Comparison of ENCODE assay signal across 1 cellular context in the genomic region with DNA sequence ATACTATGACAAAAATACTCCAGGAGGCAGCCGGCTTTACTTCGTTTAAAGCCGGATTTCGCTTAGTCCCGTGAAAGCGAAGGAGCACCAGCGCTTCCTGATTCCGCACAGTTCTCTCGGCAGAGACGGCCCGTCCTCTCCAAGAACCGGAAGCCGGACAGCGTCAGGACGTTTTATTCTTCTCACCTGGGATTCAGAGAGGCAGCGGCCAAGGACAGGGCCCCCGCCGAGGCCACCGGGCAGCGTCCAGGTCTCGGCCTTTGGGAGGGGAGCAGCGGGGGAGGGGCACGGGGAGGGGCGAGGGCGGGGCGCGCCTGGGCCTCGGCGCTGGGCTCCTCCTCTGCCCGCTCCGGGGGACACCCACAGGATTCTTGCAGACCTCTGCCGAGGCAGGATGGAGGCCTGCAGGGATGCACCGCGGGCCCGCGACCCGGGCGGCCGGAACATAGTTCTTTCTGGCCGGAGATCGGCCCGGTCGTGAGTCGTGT.
TF ChIP-seq lines count a peak whose summit lies in the region.

No MANE protein-coding gene starts in this region.

TF ChIP-seq in WTC11, 78 proteins besides CTCF, POLR2A, EP300 and RAD21 (continued from another document):
- TF ChIP-seq, protein P1, sequence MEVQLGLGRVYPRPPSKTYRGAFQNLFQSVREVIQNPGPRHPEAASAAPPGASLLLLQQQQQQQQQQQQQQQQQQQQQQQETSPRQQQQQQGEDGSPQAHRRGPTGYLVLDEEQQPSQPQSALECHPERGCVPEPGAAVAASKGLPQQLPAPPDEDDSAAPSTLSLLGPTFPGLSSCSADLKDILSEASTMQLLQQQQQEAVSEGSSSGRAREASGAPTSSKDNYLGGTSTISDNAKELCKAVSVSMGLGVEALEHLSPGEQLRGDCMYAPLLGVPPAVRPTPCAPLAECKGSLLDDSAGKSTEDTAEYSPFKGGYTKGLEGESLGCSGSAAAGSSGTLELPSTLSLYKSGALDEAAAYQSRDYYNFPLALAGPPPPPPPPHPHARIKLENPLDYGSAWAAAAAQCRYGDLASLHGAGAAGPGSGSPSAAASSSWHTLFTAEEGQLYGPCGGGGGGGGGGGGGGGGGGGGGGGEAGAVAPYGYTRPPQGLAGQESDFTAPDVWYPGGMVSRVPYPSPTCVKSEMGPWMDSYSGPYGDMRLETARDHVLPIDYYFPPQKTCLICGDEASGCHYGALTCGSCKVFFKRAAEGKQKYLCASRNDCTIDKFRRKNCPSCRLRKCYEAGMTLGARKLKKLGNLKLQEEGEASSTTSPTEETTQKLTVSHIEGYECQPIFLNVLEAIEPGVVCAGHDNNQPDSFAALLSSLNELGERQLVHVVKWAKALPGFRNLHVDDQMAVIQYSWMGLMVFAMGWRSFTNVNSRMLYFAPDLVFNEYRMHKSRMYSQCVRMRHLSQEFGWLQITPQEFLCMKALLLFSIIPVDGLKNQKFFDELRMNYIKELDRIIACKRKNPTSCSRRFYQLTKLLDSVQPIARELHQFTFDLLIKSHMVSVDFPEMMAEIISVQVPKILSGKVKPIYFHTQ (CRISPR knock-in tag; IDR thresholded peaks at IDR 0.05), result no peak
- TF ChIP-seq TEAD1 (CRISPR knock-in tag; IDR thresholded peaks at IDR 0.05) (no peak), ATF1 (CRISPR knock-in tag; IDR thresholded peaks at IDR 0.05) (no peak), ELF4 (CRISPR knock-in tag; IDR thresholded peaks at IDR 0.05; ENCODE audit: low read depth) (no peak)
- TF ChIP-seq, protein P2, sequence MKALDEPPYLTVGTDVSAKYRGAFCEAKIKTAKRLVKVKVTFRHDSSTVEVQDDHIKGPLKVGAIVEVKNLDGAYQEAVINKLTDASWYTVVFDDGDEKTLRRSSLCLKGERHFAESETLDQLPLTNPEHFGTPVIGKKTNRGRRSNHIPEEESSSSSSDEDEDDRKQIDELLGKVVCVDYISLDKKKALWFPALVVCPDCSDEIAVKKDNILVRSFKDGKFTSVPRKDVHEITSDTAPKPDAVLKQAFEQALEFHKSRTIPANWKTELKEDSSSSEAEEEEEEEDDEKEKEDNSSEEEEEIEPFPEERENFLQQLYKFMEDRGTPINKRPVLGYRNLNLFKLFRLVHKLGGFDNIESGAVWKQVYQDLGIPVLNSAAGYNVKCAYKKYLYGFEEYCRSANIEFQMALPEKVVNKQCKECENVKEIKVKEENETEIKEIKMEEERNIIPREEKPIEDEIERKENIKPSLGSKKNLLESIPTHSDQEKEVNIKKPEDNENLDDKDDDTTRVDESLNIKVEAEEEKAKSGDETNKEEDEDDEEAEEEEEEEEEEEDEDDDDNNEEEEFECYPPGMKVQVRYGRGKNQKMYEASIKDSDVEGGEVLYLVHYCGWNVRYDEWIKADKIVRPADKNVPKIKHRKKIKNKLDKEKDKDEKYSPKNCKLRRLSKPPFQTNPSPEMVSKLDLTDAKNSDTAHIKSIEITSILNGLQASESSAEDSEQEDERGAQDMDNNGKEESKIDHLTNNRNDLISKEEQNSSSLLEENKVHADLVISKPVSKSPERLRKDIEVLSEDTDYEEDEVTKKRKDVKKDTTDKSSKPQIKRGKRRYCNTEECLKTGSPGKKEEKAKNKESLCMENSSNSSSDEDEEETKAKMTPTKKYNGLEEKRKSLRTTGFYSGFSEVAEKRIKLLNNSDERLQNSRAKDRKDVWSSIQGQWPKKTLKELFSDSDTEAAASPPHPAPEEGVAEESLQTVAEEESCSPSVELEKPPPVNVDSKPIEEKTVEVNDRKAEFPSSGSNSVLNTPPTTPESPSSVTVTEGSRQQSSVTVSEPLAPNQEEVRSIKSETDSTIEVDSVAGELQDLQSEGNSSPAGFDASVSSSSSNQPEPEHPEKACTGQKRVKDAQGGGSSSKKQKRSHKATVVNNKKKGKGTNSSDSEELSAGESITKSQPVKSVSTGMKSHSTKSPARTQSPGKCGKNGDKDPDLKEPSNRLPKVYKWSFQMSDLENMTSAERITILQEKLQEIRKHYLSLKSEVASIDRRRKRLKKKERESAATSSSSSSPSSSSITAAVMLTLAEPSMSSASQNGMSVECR (CRISPR knock-in tag; IDR thresholded peaks at IDR 0.05; ENCODE audit: borderline replicate concordance), result no peak
- TF ChIP-seq, protein P3, sequence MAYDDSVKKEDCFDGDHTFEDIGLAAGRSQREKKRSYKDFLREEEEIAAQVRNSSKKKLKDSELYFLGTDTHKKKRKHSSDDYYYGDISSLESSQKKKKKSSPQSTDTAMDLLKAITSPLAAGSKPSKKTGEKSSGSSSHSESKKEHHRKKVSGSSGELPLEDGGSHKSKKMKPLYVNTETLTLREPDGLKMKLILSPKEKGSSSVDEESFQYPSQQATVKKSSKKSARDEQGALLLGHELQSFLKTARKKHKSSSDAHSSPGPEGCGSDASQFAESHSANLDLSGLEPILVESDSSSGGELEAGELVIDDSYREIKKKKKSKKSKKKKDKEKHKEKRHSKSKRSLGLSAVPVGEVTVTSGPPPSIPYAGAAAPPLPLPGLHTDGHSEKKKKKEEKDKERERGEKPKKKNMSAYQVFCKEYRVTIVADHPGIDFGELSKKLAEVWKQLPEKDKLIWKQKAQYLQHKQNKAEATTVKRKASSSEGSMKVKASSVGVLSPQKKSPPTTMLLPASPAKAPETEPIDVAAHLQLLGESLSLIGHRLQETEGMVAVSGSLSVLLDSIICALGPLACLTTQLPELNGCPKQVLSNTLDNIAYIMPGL (CRISPR knock-in tag; IDR thresholded peaks at IDR 0.05), result no peak
